Comparison of ENCODE assay signal across 24 cellular contexts in the genomic region with DNA sequence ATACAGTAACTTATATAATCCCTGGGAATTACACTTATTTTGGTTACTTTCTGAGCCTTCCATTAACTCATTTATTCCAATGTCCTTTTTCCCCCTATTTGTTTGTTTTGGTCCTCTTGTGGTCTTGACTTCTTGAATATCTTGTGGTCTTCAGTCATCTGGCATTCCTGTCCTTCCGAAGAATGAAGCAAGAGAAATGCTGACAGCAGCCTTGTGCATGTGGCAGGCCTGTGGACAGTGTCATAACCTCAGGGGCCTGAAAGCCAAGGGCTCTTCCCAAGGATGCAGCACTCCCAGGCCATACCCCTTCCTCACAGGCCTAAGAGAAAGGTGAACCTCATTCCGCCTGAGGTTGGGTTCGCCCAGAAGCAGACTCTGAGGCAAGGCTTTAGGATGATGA.
"Had no signal": no experiment of that assay in that cellular context is flagged by ENCODE, and none has a peak within 500 bp of the region (broad histone marks: within the 10 kb centered on the region; RNA-seq: fewer than 3 reads in every experiment).

No MANE protein-coding gene starts in this region.

- H3K27me3 ChIP-seq: MG63, SJSA1 had no signal

- H3K4me1 ChIP-seq: SJSA1 had no signal

- H3K9me3 ChIP-seq: MG63, SJSA1 had no signal

- H3K9ac ChIP-seq: KMS-11 had no signal

- H3K36me3 ChIP-seq: MG63, SJSA1 had no signal

- ATAC-seq: HepG2, K562, T-cell had no signal

- H3K27ac ChIP-seq: KMS-11, SJSA1, SK-N-MC had no signal

- H3K4me3 ChIP-seq: K562, MG63, SJSA1, SK-N-MC had no signal

- H3K4me2 ChIP-seq: KMS-11 had no signal

- DNase-seq: Kasumi-1, MG63, NCI-H1092, NCI-H1105 treated with DMSO at 0.1 percent for 48 hours, NCI-H1417 treated with DMSO at 0.1 percent for 48 hours, NCI-H146, NCI-H1694 treated with DMSO at 0.1 percent for 48 hours, NCI-H2029 treated with DMSO at 0.1 percent for 48 hours, NCI-H2171 treated with DMSO at 0.1 percent for 48 hours, NCI-H345, NCI-H446 treated with DMSO at 0.1 percent for 48 hours, NCI-H510A treated with DMSO at 0.1 percent for 48 hours, NCI-H526, NCI-H774, Right ventricle myocardium superior, RPMI8226, SIG-M5, SW 1271, T-cell had no signal
